Comparison of ENCODE assay signal across 15 cellular contexts in genomic region chr4:172758586-172759340, GRCh38.
DNase-seq lines count a peak whose midpoint lies in the region; ATAC-seq and TF ChIP-seq lines count a peak whose summit lies in the region.
"Had no signal": no experiment of that assay in that cellular context is flagged by ENCODE, and none has a peak within 500 bp of the region (broad histone marks: within the 10 kb centered on the region; RNA-seq: fewer than 3 reads in every experiment).

No MANE protein-coding gene starts in this region.

- no peaks in the 10 kb centered on the region for H3K4me1 Mint-ChIP-seq in stimulated activated memory B cell treated with anti-CD40 and anti-IgM and Interleukin-4, amounts not matched to agents 10 μg/mL and 1 μg/mL and 100 μg/mL, for 72 hours

- no peaks in the 10 kb centered on the region for H3K9me2 ChIP-seq in GM23248 (ENCODE audit: insufficient read depth)

- in situ Hi-C loops in GM23248 (cut with MboI) = no loop called here

- intact Hi-C loops in Right ventricle myocardium inferior (cut with DNase I) (no loop called here), uterus (cut with DNase I; ENCODE audit: low total_unique reads) (no loop called here)

- H3K27me3 Mint-ChIP-seq in stimulated activated memory B cell treated with anti-CD40 and anti-IgM and Interleukin-4, amounts not matched to agents 10 μg/mL and 1 μg/mL and 100 μg/mL, for 72 hours = no peaks in the 10 kb centered on the region
- H3K27me3 Mint-ChIP-seq: dendritic cell treated with granulocyte-macrophage colony-stimulating factor and Interleukin-4, amounts not matched to agents 40 ng/mL and 50 ng/mL, for 4 days had no signal

- peaks cover 11% of the 10 kb centered on the region; the same call in 1 of the 2 replicates for H3K4me1 ChIP-seq in GM23248 (ENCODE audit: insufficient read depth)
- H3K4me1 ChIP-seq in suprapubic skin = no peaks in the 10 kb centered on the region
- no peaks in the 10 kb centered on the region for H3K4me1 ChIP-seq in uterus
- H3K4me1 ChIP-seq: upper lobe of left lung had no signal

- 9 to 13% methylated on average over 2 of the region's 2 CpGs for WGBS in GM23248 (ENCODE audit: low coverage in 1 of 2, low lambda C conversion rate in 2 of 2, missing lambda C conversion rate in 2 of 2), 2 experiments
- 88% methylated on average over 2 of the region's 2 CpGs for WGBS in suprapubic skin

- H3K27me3 ChIP-seq in GM23248 (replicated peaks; ENCODE audit: insufficient read depth) = no peaks in the 10 kb centered on the region
- H3K27me3 ChIP-seq in suprapubic skin = no peaks in the 10 kb centered on the region
- no peaks in the 10 kb centered on the region for H3K27me3 ChIP-seq in uterus
- H3K27me3 ChIP-seq: upper lobe of left lung had no signal

- no peaks in the 10 kb centered on the region for H3K79me2 ChIP-seq in GM23248 (ENCODE audit: insufficient read depth)

- ATAC-seq in stimulated activated memory B cell treated with anti-CD40 and anti-IgM and Interleukin-4, amounts not matched to agents 10 μg/mL and 1 μg/mL and 100 μg/mL, for 72 hours = peak; percentile 48
- ATAC-seq in Right ventricle myocardium inferior = no peak

- no peaks in the 10 kb centered on the region for H3K36me3 Mint-ChIP-seq in stimulated activated memory B cell treated with anti-CD40 and anti-IgM and Interleukin-4, amounts not matched to agents 10 μg/mL and 1 μg/mL and 100 μg/mL, for 72 hours

- no peaks in the 10 kb centered on the region for H4K20me1 ChIP-seq in GM23248 (ENCODE audit: insufficient read depth)

- H3K4me2 ChIP-seq in GM23248 (ENCODE audit: unreplicated experiment) = no peak overlapping the region
- H3K4me2 ChIP-seq: KMS-11 had no signal

- no peaks in the 10 kb centered on the region for H3F3A ChIP-seq in GM23248 (ENCODE audit: insufficient read depth)

- H3K4me3 ChIP-seq in GM23248 (no peak overlapping the region), suprapubic skin (no peak overlapping the region), uterus (no peak overlapping the region)
- H3K4me3 ChIP-seq: upper lobe of left lung had no signal

- TF ChIP-seq EP300 in suprapubic skin (IDR thresholded peaks at IDR 0.05) = no peak

- TF ChIP-seq CTCF in suprapubic skin (IDR thresholded peaks at IDR 0.05) (no peak), uterus (IDR thresholded peaks at IDR 0.05) (no peak)

- H2AFZ ChIP-seq in GM23248 = no peak overlapping the region

- no peak overlapping the region for H3K27ac Mint-ChIP-seq in stimulated activated memory B cell treated with anti-CD40 and anti-IgM and Interleukin-4, amounts not matched to agents 10 μg/mL and 1 μg/mL and 100 μg/mL, for 72 hours
- H3K27ac Mint-ChIP-seq: dendritic cell treated with granulocyte-macrophage colony-stimulating factor and Interleukin-4, amounts not matched to agents 40 ng/mL and 50 ng/mL, for 4 days; mesothelial cell of epicardium had no signal

- no peak for TF ChIP-seq POLR2A in suprapubic skin (IDR thresholded peaks at IDR 0.05)
- no peak for TF ChIP-seq POLR2A in uterus (IDR thresholded peaks at IDR 0.05)

- no peaks in the 10 kb centered on the region for H3K9me3 ChIP-seq in GM23248 (ENCODE audit: low read depth)
- H3K9me3 ChIP-seq in suprapubic skin = peaks cover 4% of the 10 kb centered on the region
- H3K9me3 ChIP-seq in uterus = no peaks in the 10 kb centered on the region
- H3K9me3 ChIP-seq: upper lobe of left lung had no signal

- H3K27ac ChIP-seq in GM23248 (no peak overlapping the region), suprapubic skin (no peak overlapping the region), uterus (no peak overlapping the region)
- H3K27ac ChIP-seq: KMS-11, upper lobe of left lung had no signal

- no peaks in the 10 kb centered on the region for H3K9me3 Mint-ChIP-seq in stimulated activated memory B cell treated with anti-CD40 and anti-IgM and Interleukin-4, amounts not matched to agents 10 μg/mL and 1 μg/mL and 100 μg/mL, for 72 hours

- DNase-seq in GM23248 (peak; percentile 84), NOMO-1 (lab: John Stamatoyannopoulos, UW; ENCODE audit: unreplicated experiment in 2 of 2) (peak; percentile 80 to 95), dedifferentiated amniotic fluid mesenchymal stem cell (ENCODE audit: extremely low spot score) (peak; percentile 82), Right ventricle myocardium inferior (ENCODE audit: missing footprints) (no peak), suprapubic skin (ENCODE audit: low spot score in 2 of 2) (no peak), uterus (no peak), HuH-7 (ENCODE audit: low spot score) (no peak)
- DNase-seq: activated CD4-positive, alpha-beta T cell treated with anti-CD3 and anti-CD28 coated beads for 4 hours; activated naive CD4-positive, alpha-beta T cell; NCI-H2227 treated with DMSO at 0.1 percent for 48 hours; upper lobe of left lung had no signal

- H3K36me3 ChIP-seq in GM23248 (ENCODE audit: low read depth) (no peaks in the 10 kb centered on the region), suprapubic skin (no peaks in the 10 kb centered on the region), uterus (no peaks in the 10 kb centered on the region)
- H3K36me3 ChIP-seq: upper lobe of left lung had no signal

- H3K4me3 Mint-ChIP-seq in stimulated activated memory B cell treated with anti-CD40 and anti-IgM and Interleukin-4, amounts not matched to agents 10 μg/mL and 1 μg/mL and 100 μg/mL, for 72 hours = no peak overlapping the region
- H3K4me3 Mint-ChIP-seq: dendritic cell treated with granulocyte-macrophage colony-stimulating factor and Interleukin-4, amounts not matched to agents 40 ng/mL and 50 ng/mL, for 4 days; mesothelial cell of epicardium had no signal

- no peak overlapping the region for H3K9ac ChIP-seq in GM23248
- H3K9ac ChIP-seq: KMS-11 had no signal

Comparison
In these comparisons a context has a peak if more than half of its experiments do, and no peak if none do; other contexts are left out.
1. DNase-seq: peak in GM23248 (single experiment), NOMO-1 (2 of 2) and dedifferentiated amniotic fluid mesenchymal stem cell (single experiment); none in Right ventricle myocardium inferior (single experiment), suprapubic skin (0 of 2), uterus (0 of 2) and HuH-7 (single experiment).